Comparison of ENCODE assay signal across 24 cellular contexts in the genomic region with DNA sequence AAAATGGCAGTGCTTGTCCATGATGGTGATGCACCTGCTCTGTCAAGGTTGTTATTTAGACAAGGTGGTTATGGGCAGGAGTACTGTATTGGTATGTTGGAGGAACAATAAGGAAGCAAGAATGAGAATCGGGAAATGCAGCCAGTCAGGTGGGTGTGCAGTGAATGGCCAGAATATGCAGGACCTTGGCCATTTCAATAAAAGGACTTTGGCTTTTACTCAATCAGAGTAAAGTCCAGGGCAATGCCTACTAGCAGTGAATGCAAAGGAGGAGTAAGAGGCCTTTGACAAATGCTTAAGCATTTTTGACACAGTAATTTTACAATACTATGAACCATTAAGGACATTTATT. TPM values are rescaled to one million over a fixed set of nuclear protein-coding genes. Genes with fewer than 3 reads are reported as not detected.
DNase-seq lines count a peak whose midpoint lies in the region; ATAC-seq, FAIRE-seq and TF ChIP-seq lines count a peak whose summit lies in the region.
"Had no signal": no experiment of that assay in that cellular context is flagged by ENCODE, and none has a peak within 500 bp of the region (broad histone marks: within the 10 kb centered on the region; RNA-seq: fewer than 3 reads in every experiment).

No MANE protein-coding gene starts in this region.

- in situ Hi-C loops in HepG2 (cut with HindIII; ENCODE audit: extremely low pct_ligation_motif_present, low pct_unique_long_range_greater_than_20kb): no loop called here

- H3K9me3 ChIP-seq in CD4-positive, alpha-beta T cell (ENCODE audit: control insufficient read depth, low read length): no peaks in the 10 kb centered on the region
- H3K9me3 ChIP-seq in HepG2 (ENCODE audit: low read length) (no peaks in the 10 kb centered on the region), small intestine (ENCODE audit: control insufficient read depth, low read depth) (no peaks in the 10 kb centered on the region), T-helper 17 cell (ENCODE audit: control insufficient read depth, low read length, poor library complexity, severe bottlenecking) (no peaks in the 10 kb centered on the region)
- H3K9me3 ChIP-seq: BE2C, SK-N-SH had no signal

- no TSS peak for BruUV-seq in HepG2 (replicated peaks; lab: Mats Ljungman, UMichigan)

- CTCF ChIA-PET in CD4-positive, alpha-beta T cell (lab: Charles Lee): no interaction called here
- CTCF ChIA-PET in HepG2 (lab: Yijun Ruan, JAX; ENCODE audit: low intra/inter-chr PET ratio, low total read pairs): no interaction called here

- H2AFZ ChIP-seq in HepG2 (ENCODE audit: low read length): no peak overlapping the region

- H3K27ac Mint-ChIP-seq in CD4-positive, alpha-beta T cell: no peak overlapping the region
- peak overlapping the region; percentile 38 for H3K27ac Mint-ChIP-seq in chondrocyte (ENCODE audit: unreplicated experiment)
- no peak overlapping the region for H3K27ac Mint-ChIP-seq in T-helper 17 cell

- no peak for TF ChIP-seq CTCF in CD4-positive, alpha-beta T cell (IDR thresholded peaks at IDR 0.05)
- TF ChIP-seq CTCF in chondrocyte (IDR thresholded peaks at IDR 0.05) (no peak), HepG2 (CRISPR knock-in tag; IDR thresholded peaks at IDR 0.05) (no peak)

- H4K20me1 ChIP-seq in HepG2 (ENCODE audit: insufficient read depth, low read length): no peaks in the 10 kb centered on the region

- H3K4me2 ChIP-seq in HepG2 (ENCODE audit: low read depth, low read length): peak overlapping the region; percentile 97
- H3K4me2 ChIP-seq: KMS-11, SK-N-SH had no signal

- no peak for ATAC-seq in CD4-positive, alpha-beta T cell (ENCODE audit: poor library complexity)
- ATAC-seq in HepG2: no peak
- ATAC-seq in T-helper 17 cell: no peak

- TF ChIP-seq RAD21 in HepG2 (CRISPR knock-in tag; IDR thresholded peaks at IDR 0.05): no peak

- H3K27me3 ChIP-seq in CD4-positive, alpha-beta T cell (ENCODE audit: control insufficient read depth, insufficient read depth, low read length): no peaks in the 10 kb centered on the region
- H3K27me3 ChIP-seq in HepG2 (ENCODE audit: control insufficient read depth in 1 of 2, insufficient read depth in 2 of 2, low read length in 2 of 2) (no peaks in the 10 kb centered on the region; a peak in 1 of 5 replicates), small intestine (ENCODE audit: control insufficient read depth in 2 of 2, insufficient read depth in 2 of 2, low read length in 2 of 2) (no peaks in the 10 kb centered on the region)
- H3K27me3 ChIP-seq: BE2C had no signal

- H3K4me3 ChIP-seq in HepG2 (replicated peaks in 1 of 3; ENCODE audit: insufficient read depth in 1 of 3, low read depth in 2 of 3, low read length in 3 of 3) (no peak overlapping the region), small intestine (ENCODE audit: low read depth in 1 of 2, low read length in 2 of 2) (no peak overlapping the region)

- H3K4me1 ChIP-seq in HepG2 (ENCODE audit: insufficient read depth, low read length) (peaks cover 38% of the 10 kb centered on the region), small intestine (ENCODE audit: control insufficient read depth in 2 of 2, insufficient read depth in 1 of 2, low read depth in 1 of 2, low read length in 1 of 2) (peaks cover 0 to 2% of the 10 kb centered on the region in 2 donors)
- H3K4me1 ChIP-seq: BE2C had no signal

- no peak for FAIRE-seq in HepG2 (lab: Jason Lieb, UNC)
- FAIRE-seq in small intestine (lab: Jason Lieb, UNC): no peak
- FAIRE-seq: A204.1, GM12892, GM19239 had no signal

- intact Hi-C loops in CD4-positive, alpha-beta T cell (cut with DNase I, micrococcal nuclease): loop anchor here (1.0 to 5.0 kb wide), 4 partner anchors 32 to 207 kb away; partner anchors contain the start of gene FH (in 1 of the 2)
- intact Hi-C loops in HepG2 (cut with micrococcal nuclease; ENCODE audit: unreplicated experiment): no loop called here

- TF ChIP-seq EP300 in HepG2 (IDR thresholded peaks at IDR 0.05; ENCODE audit: low read depth in 2 of 2, low read length in 2 of 2) (no peak), HepG2 (CRISPR knock-in tag; IDR thresholded peaks at IDR 0.05; ENCODE audit: borderline replicate concordance) (no peak)

- H3K79me2 ChIP-seq in HepG2 (ENCODE audit: insufficient read depth, low read length): peaks cover 18% of the 10 kb centered on the region

- H3K9ac ChIP-seq in HepG2 (ENCODE audit: insufficient read depth, low read depth, low read length): no peak overlapping the region
- H3K9ac ChIP-seq: KMS-11, SK-N-SH had no signal

- H3K4me1 Mint-ChIP-seq in CD4-positive, alpha-beta T cell (ENCODE audit: low read depth): peaks cover 25% of the 10 kb centered on the region
- H3K4me1 Mint-ChIP-seq in chondrocyte (ENCODE audit: low read depth): peaks cover 36% of the 10 kb centered on the region
- H3K4me1 Mint-ChIP-seq in T-helper 17 cell: peaks cover 13% of the 10 kb centered on the region

- H3K36me3 ChIP-seq in HepG2 (replicated peaks in 1 of 2; ENCODE audit: control insufficient read depth in 1 of 2, insufficient read depth in 2 of 2, low read length in 2 of 2): no peaks in the 10 kb centered on the region
- no peaks in the 10 kb centered on the region for H3K36me3 ChIP-seq in small intestine (ENCODE audit: control insufficient read depth in 2 of 2, insufficient read depth in 2 of 2, low read length in 2 of 2)
- H3K36me3 ChIP-seq: BE2C had no signal

- no peak overlapping the region for H3K27ac ChIP-seq in CD4-positive, alpha-beta T cell (ENCODE audit: low read depth, low read length)
- H3K27ac ChIP-seq in HepG2 (ENCODE audit: extremely low read length, insufficient read depth, low read length) (no peak overlapping the region), small intestine (ENCODE audit: low read depth in 1 of 2, low read length in 1 of 2) (no peak overlapping the region)
- H3K27ac ChIP-seq: KMS-11, RWPE1 had no signal

- no peaks in the 10 kb centered on the region for H3K36me3 Mint-ChIP-seq in CD4-positive, alpha-beta T cell (ENCODE audit: low read depth)
- H3K36me3 Mint-ChIP-seq in chondrocyte (ENCODE audit: low read depth) (no peaks in the 10 kb centered on the region), T-helper 17 cell (ENCODE audit: low read depth) (no peaks in the 10 kb centered on the region)

- H3K9me3 Mint-ChIP-seq in CD4-positive, alpha-beta T cell: peaks cover 5% of the 10 kb centered on the region
- peaks cover 8% of the 10 kb centered on the region for H3K9me3 Mint-ChIP-seq in chondrocyte (ENCODE audit: low read depth)

- DNase-seq in CD4-positive, alpha-beta T cell: no peak
- DNase-seq in chondrocyte (ENCODE audit: low spot score): no peak
- DNase-seq in HepG2 (ENCODE audit: low spot score): no peak
- DNase-seq in small intestine: peak; percentile 70
- DNase-seq in T-helper 17 cell: no peak
- DNase-seq in medulla oblongata (ENCODE audit: extremely low spot score): no peak
- DNase-seq in central memory CD4-positive, alpha-beta T cell: no peak
- DNase-seq: BE2C, DMS153, IMR-90, NCI-H1105, NCI-H2029 treated with DMSO at 0.1 percent for 48 hours, NCI-H510A treated with DMSO at 0.1 percent for 48 hours, NCI-H748 treated with DMSO at 0.1 percent for 48 hours, SHP77 treated with DMSO at 0.1 percent for 48 hours, SK-N-SH had no signal

- no peak for TF ChIP-seq POLR2A in HepG2 (IDR thresholded peaks at IDR 0.05; ENCODE audit: insufficient read depth in 1 of 2, low read depth in 2 of 2, low read length in 2 of 2)

- POLR2A ChIA-PET in CD4-positive, alpha-beta T cell (lab: Charles Lee): no interaction called here
- POLR2A ChIA-PET in HepG2 (lab: Yijun Ruan, JAX): interaction anchor here (1.6 kb wide), 1 partner anchor 32 kb away, joined by 5 read pairs; no protein-coding TSS in a partner anchor

- peak overlapping the region; percentile 49 for H3K4me3 Mint-ChIP-seq in CD4-positive, alpha-beta T cell
- H3K4me3 Mint-ChIP-seq in chondrocyte (ENCODE audit: unreplicated experiment): no peak overlapping the region
- H3K4me3 Mint-ChIP-seq in T-helper 17 cell: no peak overlapping the region

- WGBS in HepG2 (ENCODE audit: low lambda C conversion rate): 0% methylated on average over 1 of the region's 1 CpG
- WGBS in small intestine, 3 donors: 46 to 86% (median 72%) methylated on average over 1 of the region's 1 CpG

- H3K27me3 Mint-ChIP-seq in CD4-positive, alpha-beta T cell: no peaks in the 10 kb centered on the region
- no peaks in the 10 kb centered on the region for H3K27me3 Mint-ChIP-seq in chondrocyte (ENCODE audit: low read depth)
- no peaks in the 10 kb centered on the region for H3K27me3 Mint-ChIP-seq in T-helper 17 cell

RNA-seq across cellular contexts. Expression of gene CHML, which starts 2.4 kb away (rescaled TPM):
- 10 to 100 TPM in 1 of 2 experiments, 1 to 10 TPM in 1; 9.1 to 10.3 TPM for total RNA-seq in CD4-positive, alpha-beta T cell
- 12.8 to 14.0 TPM (median 13.3 TPM) in 3 replicates for total RNA-seq in chondrocyte
- 16.7 and 21.0 TPM in 2 replicates for total RNA-seq in HepG2 (2016; rRNA removed; fragmentation: Illumina TruSeq; extraction: Trizol)
- total RNA-seq in HepG2 (2016; cell fraction: cytosol; rRNA removed; fragmentation: Illumina TruSeq; extraction: Trizol; ENCODE audit: low read depth): 1.2 and 1.5 TPM in 2 replicates
- 15.5 and 19.9 TPM in 2 replicates for total RNA-seq in HepG2 (2016; cell fraction: insoluble cytoplasmic fraction; rRNA removed; fragmentation: Illumina TruSeq; extraction: Trizol)
- total RNA-seq in HepG2 (2016; cell fraction: membrane; rRNA removed; fragmentation: Illumina TruSeq; extraction: Trizol): 7.3 TPM in 2 replicates
- 27.0 and 27.7 TPM in 2 replicates for total RNA-seq in HepG2 (2016; cell fraction: nucleus; rRNA removed; fragmentation: Illumina TruSeq; extraction: Trizol)
- polyA plus RNA-seq in HepG2 (2011; rRNA removed): 5.2 TPM in 2 replicates
- 2.2 and 2.7 TPM in 2 replicates for polyA plus RNA-seq in HepG2 (2011; cell fraction: cytosol; rRNA removed)
- 7.1 and 7.8 TPM in 2 replicates for polyA plus RNA-seq in HepG2 (2011; cell fraction: nucleus; rRNA removed)
- 7.1 and 8.1 TPM in 2 replicates for polyA plus RNA-seq in HepG2 (2012)
- 0.27 and 0.35 TPM in 2 replicates for polyA plus RNA-seq in HepG2 (2016; cell fraction: cytosol; fragmentation: Illumina TruSeq; extraction: Trizol; ENCODE audit: low read depth)
- 9.8 and 11.3 TPM in 2 replicates for polyA plus RNA-seq in HepG2 (2016; cell fraction: insoluble cytoplasmic fraction; fragmentation: Illumina TruSeq; extraction: Trizol; ENCODE audit: low read depth)
- 1.2 and 1.6 TPM in 2 replicates for polyA plus RNA-seq in HepG2 (2016; cell fraction: membrane; fragmentation: Illumina TruSeq; extraction: Trizol; ENCODE audit: low read depth)
- 16.7 and 19.0 TPM in 2 replicates for polyA plus RNA-seq in HepG2 (2016; cell fraction: nucleus; fragmentation: Illumina TruSeq; extraction: Trizol; ENCODE audit: insufficient read depth, low read depth)
- 34.4 and 211 TPM in 2 replicates for polyA minus RNA-seq in HepG2 (2011; rRNA and poly(A)+ RNA removed; ENCODE audit: low replicate concordance)
- polyA minus RNA-seq in HepG2 (2011; cell fraction: cytosol; rRNA and poly(A)+ RNA removed): 8.0 and 11.1 TPM in 2 replicates
- polyA minus RNA-seq in HepG2 (2011; cell fraction: nucleus; rRNA and poly(A)+ RNA removed): 44.5 and 48.6 TPM in 2 replicates
- 1 to 10 TPM; 1.3 to 2.6 (median 1.9) TPM for polyA plus RNA-seq in small intestine
- 1 to 10 TPM; 4.7 to 7.9 TPM for total RNA-seq in T-helper 17 cell

RNA-seq across cellular contexts. Expression of gene OPN3, which starts 2.4 kb away (rescaled TPM):
- total RNA-seq in CD4-positive, alpha-beta T cell: 1 to 10 TPM; 1.9 to 2.3 TPM
- 20.0 to 29.1 TPM (median 23.5 TPM) in 3 replicates for total RNA-seq in chondrocyte
- 17.2 and 17.4 TPM in 2 replicates for total RNA-seq in HepG2 (2016; rRNA removed; fragmentation: Illumina TruSeq; extraction: Trizol)
- total RNA-seq in HepG2 (2016; cell fraction: cytosol; rRNA removed; fragmentation: Illumina TruSeq; extraction: Trizol; ENCODE audit: low read depth): 10.2 and 13.6 TPM in 2 replicates
- total RNA-seq in HepG2 (2016; cell fraction: insoluble cytoplasmic fraction; rRNA removed; fragmentation: Illumina TruSeq; extraction: Trizol): 16.6 and 16.7 TPM in 2 replicates
- 27.6 and 32.6 TPM in 2 replicates for total RNA-seq in HepG2 (2016; cell fraction: membrane; rRNA removed; fragmentation: Illumina TruSeq; extraction: Trizol)
- total RNA-seq in HepG2 (2016; cell fraction: nucleus; rRNA removed; fragmentation: Illumina TruSeq; extraction: Trizol): 9.9 and 12.6 TPM in 2 replicates
- 15.8 and 23.0 TPM in 2 replicates for polyA plus RNA-seq in HepG2 (2011; rRNA removed)
- 11.8 and 19.2 TPM in 2 replicates for polyA plus RNA-seq in HepG2 (2011; cell fraction: cytosol; rRNA removed)
- polyA plus RNA-seq in HepG2 (2011; cell fraction: nucleus; rRNA removed): 5.3 and 5.8 TPM in 2 replicates
- 19.0 and 21.9 TPM in 2 replicates for polyA plus RNA-seq in HepG2 (2012)
- 16.5 and 18.0 TPM in 2 replicates for polyA plus RNA-seq in HepG2 (2016; cell fraction: cytosol; fragmentation: Illumina TruSeq; extraction: Trizol; ENCODE audit: low read depth)
- polyA plus RNA-seq in HepG2 (2016; cell fraction: insoluble cytoplasmic fraction; fragmentation: Illumina TruSeq; extraction: Trizol; ENCODE audit: low read depth): 21.8 and 24.0 TPM in 2 replicates
- 30.5 and 31.8 TPM in 2 replicates for polyA plus RNA-seq in HepG2 (2016; cell fraction: membrane; fragmentation: Illumina TruSeq; extraction: Trizol; ENCODE audit: low read depth)
- polyA plus RNA-seq in HepG2 (2016; cell fraction: nucleus; fragmentation: Illumina TruSeq; extraction: Trizol; ENCODE audit: insufficient read depth, low read depth): 23.1 and 23.3 TPM in 2 replicates
- polyA minus RNA-seq in HepG2 (2011; rRNA and poly(A)+ RNA removed; ENCODE audit: low replicate concordance): 13.5 and 35.7 TPM in 2 replicates
- polyA minus RNA-seq in HepG2 (2011; cell fraction: cytosol; rRNA and poly(A)+ RNA removed): 8.9 and 10.1 TPM in 2 replicates
- 7.6 and 10.9 TPM in 2 replicates for polyA minus RNA-seq in HepG2 (2011; cell fraction: nucleus; rRNA and poly(A)+ RNA removed)
- polyA plus RNA-seq in small intestine: 1 to 10 TPM; 5.0 to 9.2 (median 8.1) TPM
- 1 to 10 TPM; 3.7 to 3.9 TPM for total RNA-seq in T-helper 17 cell

RNA-seq across cellular contexts. Expression of gene WDR64, which starts 9.5 kb away (rescaled TPM):
- total RNA-seq in CD4-positive, alpha-beta T cell: under 1 TPM in 1 of 2 experiments, not detected in 1; 0.67 TPM
- total RNA-seq in chondrocyte (0.17 TPM in 1 of 3 replicates, not detected in the others), HepG2 (2016; rRNA removed; fragmentation: Illumina TruSeq; extraction: Trizol) (not detected in 2 replicates), T-helper 17 cell (under 1 TPM; 0.35 to 0.37 TPM)
- not detected in 2 replicates for total RNA-seq in HepG2 (2016; cell fraction: cytosol; rRNA removed; fragmentation: Illumina TruSeq; extraction: Trizol; ENCODE audit: low read depth)
- total RNA-seq in HepG2 (2016; cell fraction: insoluble cytoplasmic fraction; rRNA removed; fragmentation: Illumina TruSeq; extraction: Trizol): not detected in 2 replicates
- total RNA-seq in HepG2 (2016; cell fraction: membrane; rRNA removed; fragmentation: Illumina TruSeq; extraction: Trizol): not detected in 2 replicates
- total RNA-seq in HepG2 (2016; cell fraction: nucleus; rRNA removed; fragmentation: Illumina TruSeq; extraction: Trizol): not detected in 2 replicates
- polyA plus RNA-seq in HepG2 (2011; rRNA removed) (not detected in 2 replicates), small intestine (not detected)
- polyA plus RNA-seq in HepG2 (2011; cell fraction: cytosol; rRNA removed): not detected in 2 replicates
- polyA plus RNA-seq in HepG2 (2011; cell fraction: nucleus; rRNA removed): not detected in 2 replicates
- polyA plus RNA-seq in HepG2 (2012): not detected in 2 replicates
- polyA plus RNA-seq in HepG2 (2016; cell fraction: cytosol; fragmentation: Illumina TruSeq; extraction: Trizol; ENCODE audit: low read depth): not detected in 2 replicates
- polyA plus RNA-seq in HepG2 (2016; cell fraction: insoluble cytoplasmic fraction; fragmentation: Illumina TruSeq; extraction: Trizol; ENCODE audit: low read depth): not detected in 2 replicates
- polyA plus RNA-seq in HepG2 (2016; cell fraction: membrane; fragmentation: Illumina TruSeq; extraction: Trizol; ENCODE audit: low read depth): not detected in 2 replicates
- not detected in 2 replicates for polyA plus RNA-seq in HepG2 (2016; cell fraction: nucleus; fragmentation: Illumina TruSeq; extraction: Trizol; ENCODE audit: insufficient read depth, low read depth)
- not detected in 2 replicates for polyA minus RNA-seq in HepG2 (2011; rRNA and poly(A)+ RNA removed; ENCODE audit: low replicate concordance)
- not detected in 2 replicates for polyA minus RNA-seq in HepG2 (2011; cell fraction: cytosol; rRNA and poly(A)+ RNA removed)
- not detected in 2 replicates for polyA minus RNA-seq in HepG2 (2011; cell fraction: nucleus; rRNA and poly(A)+ RNA removed)
- total RNA-seq: G401, H4, HT1080, IMR-90 had no signal
- polyA plus RNA-seq: IMR-90, SK-N-SH had no signal
